16 cellular contexts compared by ENCODE assay signal in the genomic region with DNA sequence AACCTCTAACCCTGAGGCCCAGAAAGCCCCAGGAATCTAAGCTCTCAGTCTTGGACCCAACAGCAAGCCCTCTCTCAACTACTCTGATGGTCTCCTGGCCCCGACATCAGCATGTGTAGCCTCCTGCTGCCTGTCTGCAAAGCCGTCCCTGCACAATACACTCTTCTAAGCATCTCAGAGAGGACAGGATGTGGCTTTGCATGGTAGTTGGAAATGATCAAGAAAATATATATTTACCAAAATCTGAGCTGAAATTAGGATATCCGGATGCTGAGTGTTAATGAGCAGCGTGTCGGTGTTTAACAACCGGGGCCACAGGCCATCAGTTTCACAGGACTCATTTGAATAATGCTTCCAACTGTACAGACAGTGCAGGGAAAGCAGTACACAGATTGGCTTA. TPM values are rescaled to one million over a fixed set of nuclear protein-coding genes. Genes with fewer than 3 reads are reported as not detected.
DNase-seq lines count a peak whose midpoint lies in the region; ATAC-seq, FAIRE-seq and TF ChIP-seq lines count a peak whose summit lies in the region.
"Had no signal": no experiment of that assay in that cellular context is flagged by ENCODE, and none has a peak within 500 bp of the region (broad histone marks: within the 10 kb centered on the region; RNA-seq: fewer than 3 reads in every experiment).

No MANE protein-coding gene starts in this region.

- TF ChIP-seq CTCF in Caco-2 (IDR thresholded peaks at IDR 0.05; ENCODE audit: insufficient read depth in 1 of 2, low read depth in 1 of 2, low read length in 1 of 2, severe bottlenecking in 1 of 2, unreplicated experiment in 1 of 2) (no peak), Loucy (conservative IDR thresholded peaks at IDR 0.05; ENCODE audit: low read length) (no peak), astrocyte (IDR thresholded peaks at IDR 0.05; ENCODE audit: insufficient read depth, low read depth, low read length) (no peak), esophagus muscularis mucosa (IDR thresholded peaks at IDR 0.05) (no peak)

- WGBS in esophagus muscularis mucosa = 77% methylated on average over 6 of the region's 6 CpGs

- H3K4me1 Mint-ChIP-seq in Caco-2 (ENCODE audit: low read depth, unreplicated experiment) (peaks cover 20% of the 10 kb centered on the region), astrocyte (ENCODE audit: low read depth, unreplicated experiment) (peaks cover 1% of the 10 kb centered on the region)
- H3K4me1 Mint-ChIP-seq: T-helper 17 cell had no signal

- H3K9me2 ChIP-seq in Loucy (replicated peaks; ENCODE audit: low read depth, low read length) = no peaks in the 10 kb centered on the region

- peaks cover 33% of the 10 kb centered on the region for H3K9me3 Mint-ChIP-seq in Caco-2 (ENCODE audit: unreplicated experiment)
- peaks cover 3% of the 10 kb centered on the region for H3K9me3 Mint-ChIP-seq in astrocyte (ENCODE audit: unreplicated experiment)

- H3K27me3 ChIP-seq in Caco-2 (replicated peaks; ENCODE audit: control insufficient read depth, insufficient read depth, low read length) = no peaks in the 10 kb centered on the region
- H3K27me3 ChIP-seq in Loucy (ENCODE audit: insufficient read depth, low read length, poor library complexity, severe bottlenecking) = no peaks in the 10 kb centered on the region
- no peaks in the 10 kb centered on the region for H3K27me3 ChIP-seq in astrocyte (ENCODE audit: insufficient read depth, low read length)
- H3K27me3 ChIP-seq in esophagus muscularis mucosa = peaks cover 0 to 6% (median 0%) of the 10 kb centered on the region in 4 donors
- H3K27me3 ChIP-seq: Peyer's patch had no signal

- CTCF ChIA-PET in Caco-2 (lab: Charles Lee) = no interaction called here

- H2AFZ ChIP-seq in Loucy (ENCODE audit: low read length) (no peak overlapping the region), astrocyte (ENCODE audit: low read depth, low read length) (no peak overlapping the region)

- H3K27me3 Mint-ChIP-seq in Caco-2 (ENCODE audit: insufficient read depth, unreplicated experiment) (no peaks in the 10 kb centered on the region), astrocyte (ENCODE audit: low read depth, unreplicated experiment) (peaks cover 15% of the 10 kb centered on the region)

- no peak overlapping the region for H3K4me3 Mint-ChIP-seq in Caco-2 (ENCODE audit: unreplicated experiment)
- H3K4me3 Mint-ChIP-seq in astrocyte (ENCODE audit: unreplicated experiment) = no peak overlapping the region
- H3K4me3 Mint-ChIP-seq: CD8-positive, alpha-beta T cell; T-helper 17 cell had no signal

- no peaks in the 10 kb centered on the region for H4K20me1 ChIP-seq in Loucy (ENCODE audit: insufficient read depth, low read length, poor library complexity, severe bottlenecking)
- no peaks in the 10 kb centered on the region for H4K20me1 ChIP-seq in astrocyte (ENCODE audit: insufficient read depth, low read length)

- no peaks in the 10 kb centered on the region for H3K79me2 ChIP-seq in Loucy (ENCODE audit: insufficient read depth, low read length)
- no peaks in the 10 kb centered on the region for H3K79me2 ChIP-seq in astrocyte (ENCODE audit: insufficient read depth, low read length)

- no peaks in the 10 kb centered on the region for H3K36me3 ChIP-seq in Caco-2 (ENCODE audit: control insufficient read depth, insufficient read depth, low read length)
- H3K36me3 ChIP-seq in Loucy (ENCODE audit: insufficient read depth, low read length) = no peaks in the 10 kb centered on the region
- H3K36me3 ChIP-seq in astrocyte (ENCODE audit: insufficient read depth, low read length) = no peaks in the 10 kb centered on the region
- no peaks in the 10 kb centered on the region for H3K36me3 ChIP-seq in esophagus muscularis mucosa
- H3K36me3 ChIP-seq: Peyer's patch had no signal

- H3K27ac ChIP-seq in astrocyte (ENCODE audit: low read depth, low read length) (no peak overlapping the region), esophagus muscularis mucosa (replicated peaks in 1 of 4) (no peak overlapping the region)
- H3K27ac ChIP-seq: Peyer's patch had no signal

- FAIRE-seq in astrocyte (lab: Jason Lieb, UNC) = no peak
- FAIRE-seq: GM12892, H1 had no signal

- intact Hi-C loops in Caco-2 (cut with micrococcal nuclease; ENCODE audit: unreplicated experiment) (loop anchor here (5.0 kb wide), 1 partner anchor 108 kb away; no protein-coding TSS in a partner anchor), esophagus muscularis mucosa (cut with DNase I) (no loop called here)

- no peak for DNase-seq in Caco-2
- no peak for DNase-seq in astrocyte (ENCODE audit: low read depth)
- DNase-seq in mesenteric fat pad (ENCODE audit: low spot score) = peak; percentile 22
- no peak for DNase-seq in NCI-H2081 treated with DMSO at 0.1 percent for 48 hours (lab: John Stamatoyannopoulos, UW)
- no peak for DNase-seq in esophagus muscularis mucosa (ENCODE audit: extremely low spot score)
- DNase-seq: CD8-positive, alpha-beta T cell; DMS 273 treated with DMSO at 0.1 percent for 48 hours; NCI-H1092 treated with DMSO at 0.1 percent for 48 hours; NCI-H187 treated with DMSO at 0.1 percent for 48 hours; Peyer's patch; T-helper 17 cell had no signal

- H3K4me2 ChIP-seq in Loucy (ENCODE audit: low read depth, low read length, poor library complexity, severe bottlenecking) = peak overlapping the region; percentile 63
- peak overlapping the region; percentile 28 for H3K4me2 ChIP-seq in astrocyte (ENCODE audit: low read length)

- peak overlapping the region; percentile 63 for H3K27ac Mint-ChIP-seq in Caco-2 (ENCODE audit: unreplicated experiment)
- no peak overlapping the region for H3K27ac Mint-ChIP-seq in astrocyte (ENCODE audit: unreplicated experiment)
- H3K27ac Mint-ChIP-seq: CD8-positive, alpha-beta T cell; T-helper 17 cell had no signal

- no peak for TF ChIP-seq EP300 in esophagus muscularis mucosa (IDR thresholded peaks at IDR 0.05)

- ATAC-seq in HG02938 (IDR thresholded peaks at IDR 0.05; ENCODE audit: unreplicated experiment) = no peak
- ATAC-seq: CD8-positive, alpha-beta T cell; Right ventricle myocardium inferior; T-helper 17 cell had no signal

- no TSS peak for BruUV-seq in Caco-2 (replicated peaks; lab: Mats Ljungman, UMichigan)

- POLR2A ChIA-PET in Caco-2 (lab: Charles Lee) = no interaction called here

- no peak overlapping the region for H3K9ac ChIP-seq in Loucy (ENCODE audit: low read depth, low read length, poor library complexity, severe bottlenecking)
- H3K9ac ChIP-seq in astrocyte (ENCODE audit: low read length) = no peak overlapping the region

- no peak overlapping the region for H3K4me3 ChIP-seq in Caco-2 (ENCODE audit: low read depth, low read length)
- H3K4me3 ChIP-seq in Loucy (ENCODE audit: low read length, poor library complexity, severe bottlenecking) = no peak overlapping the region
- H3K4me3 ChIP-seq in astrocyte (ENCODE audit: insufficient read depth, low read depth, low read length) = no peak overlapping the region
- H3K4me3 ChIP-seq in esophagus muscularis mucosa = no peak overlapping the region
- H3K4me3 ChIP-seq: Peyer's patch had no signal

- H3K4me1 ChIP-seq in Caco-2 (peaks cover 13% of the 10 kb centered on the region), Loucy (ENCODE audit: insufficient read depth, low read length, poor library complexity, severe bottlenecking) (peaks cover 21% of the 10 kb centered on the region), astrocyte (ENCODE audit: insufficient read depth, low read length) (peaks cover 5% of the 10 kb centered on the region), esophagus muscularis mucosa (no peaks in the 10 kb centered on the region)
- H3K4me1 ChIP-seq: Peyer's patch had no signal

- no peak for TF ChIP-seq POLR2A in esophagus muscularis mucosa (IDR thresholded peaks at IDR 0.05; ENCODE audit: low read depth)

- H3K36me3 Mint-ChIP-seq in Caco-2 (ENCODE audit: insufficient read depth, unreplicated experiment) (peaks cover 8% of the 10 kb centered on the region), astrocyte (ENCODE audit: low read depth, unreplicated experiment) (peaks cover 3% of the 10 kb centered on the region)
- H3K36me3 Mint-ChIP-seq: CD8-positive, alpha-beta T cell had no signal

- no peaks in the 10 kb centered on the region for H3F3A ChIP-seq in Loucy (ENCODE audit: low read depth)

- H3K9me3 ChIP-seq in Caco-2 (peaks cover 24% of the 10 kb centered on the region), Loucy (ENCODE audit: insufficient read depth, low read depth, low read length) (no peaks in the 10 kb centered on the region), astrocyte (ENCODE audit: insufficient read depth, low read depth, low read length) (no peaks in the 10 kb centered on the region), esophagus muscularis mucosa (peaks cover 0 to 21% (median 8%) of the 10 kb centered on the region in 4 donors)
- H3K9me3 ChIP-seq: Peyer's patch had no signal

RNA-seq across cellular contexts. Expression of gene SIM2, which starts 59.1 kb away (rescaled TPM):
- total RNA-seq in Caco-2 (2022) (9.4 and 11.5 TPM in 2 replicates), astrocyte (9.2 and 12.8 TPM in 2 replicates), mesenteric fat pad (not detected), esophagus muscularis mucosa (under 1 TPM in 1 of 4 donors, not detected in 3; 0.42 TPM)
- total RNA-seq: CD8-positive, alpha-beta T cell; Peyer's patch; Right ventricle myocardium inferior; T-helper 17 cell had no signal
